1 cellular context compared by ENCODE assay signal in genomic region chr1:59967141-59967697, GRCh38.
TF ChIP-seq lines count a peak whose summit lies in the region.

No MANE protein-coding gene starts in this region.

TF ChIP-seq in K562, 482 proteins besides CTCF, POLR2A, EP300 and RAD21 (continued from another document and continues in another):
- no peak for TF ChIP-seq HES1 (IDR thresholded peaks at IDR 0.05; ENCODE audit: low read depth)
- TF ChIP-seq CCNT2 (IDR thresholded peaks at IDR 0.05; ENCODE audit: borderline replicate concordance, extremely low read depth, insufficient read length, low read depth, low read length), result no peak
- no peak for TF ChIP-seq SUPT5H (IDR thresholded peaks at IDR 0.05)
- TF ChIP-seq PREB (CRISPR knock-in tag; IDR thresholded peaks at IDR 0.05), result no peak
- no peak for TF ChIP-seq MXI1 (IDR thresholded peaks at IDR 0.05; ENCODE audit: low read depth, low read length)
- no peak for TF ChIP-seq ZNF512 (tag; IDR thresholded peaks at IDR 0.05)
- TF ChIP-seq U2AF1 (optimal IDR thresholded peaks at IDR 0.05; ENCODE audit: low read depth, low read length), result no peak
- TF ChIP-seq HOMEZ (CRISPR knock-in tag; IDR thresholded peaks at IDR 0.05), result no peak
- no peak for TF ChIP-seq SP2 (IDR thresholded peaks at IDR 0.05; ENCODE audit: extremely low read depth, low read depth, low read length, poor library complexity, severe bottlenecking)
- peak; percentile 48; the same call in 1 of the 2 replicates for TF ChIP-seq ZNF589 (CRISPR knock-in tag; IDR thresholded peaks at IDR 0.05; ENCODE audit: low read depth)
- no peak for TF ChIP-seq ZNF253 (CRISPR knock-in tag; conservative IDR thresholded peaks at IDR 0.05)
- TF ChIP-seq CBFA2T2 (conservative IDR thresholded peaks at IDR 0.05), result peak; percentile 94
- TF ChIP-seq KDM1A (IDR thresholded peaks at IDR 0.05), result peak; percentile 70 to 71; a peak in 3 of 4 replicates
- no peak for TF ChIP-seq MTF1 (CRISPR knock-in tag; IDR thresholded peaks at IDR 0.05; ENCODE audit: borderline replicate concordance)
- TF ChIP-seq HMG20A (CRISPR knock-in tag; conservative IDR thresholded peaks at IDR 0.05), result no peak
- TF ChIP-seq CBX3 (IDR thresholded peaks at IDR 0.05; ENCODE audit: borderline replicate concordance in 1 of 2, low read length in 2 of 2), result peak in 1 of 2 experiments; percentile 80; a peak in 2 of 3 replicates
- no peak for TF ChIP-seq FOXA1 (IDR thresholded peaks at IDR 0.05; ENCODE audit: borderline replicate concordance)
- TF ChIP-seq CEBPB (tag; IDR thresholded peaks at IDR 0.05), result no peak
- TF ChIP-seq XRCC3 (IDR thresholded peaks at IDR 0.05), result no peak
- no peak for TF ChIP-seq REST (CRISPR knock-in tag; IDR thresholded peaks at IDR 0.05; ENCODE audit: low read depth)
- TF ChIP-seq RB1 (IDR thresholded peaks at IDR 0.05; ENCODE audit: low read depth), result no peak
- TF ChIP-seq ZBTB8A (IDR thresholded peaks at IDR 0.05; ENCODE audit: partially characterized antibody), result no peak
- no peak for TF ChIP-seq ZNF57 (CRISPR knock-in tag; IDR thresholded peaks at IDR 0.05)
- no peak for TF ChIP-seq ZNF407 (IDR thresholded peaks at IDR 0.05; ENCODE audit: low read depth)
- TF ChIP-seq KLF13 (tag; IDR thresholded peaks at IDR 0.05; ENCODE audit: borderline replicate concordance, low read depth), result no peak
- 0 out of 2 replicates have a peak, but pooled peaks have one; percentile 23 for TF ChIP-seq MEF2A (IDR thresholded peaks at IDR 0.05; ENCODE audit: control insufficient read depth, low read depth, low read length)
- no peak for TF ChIP-seq ZKSCAN8 (CRISPR knock-in tag; IDR thresholded peaks at IDR 0.05)
- TF ChIP-seq POLR2AphosphoS2 (IDR thresholded peaks at IDR 0.05; ENCODE audit: low read length), result no peak
- TF ChIP-seq ZNF347 (CRISPR knock-in tag; IDR thresholded peaks at IDR 0.05; ENCODE audit: low read depth), result no peak
- no peak for TF ChIP-seq ZNF140 (CRISPR knock-in tag; IDR thresholded peaks at IDR 0.05)
- TF ChIP-seq ZNF668 (CRISPR knock-in tag; IDR thresholded peaks at IDR 0.05), result no peak
- peak in 1 of 2 experiments; percentile 23; a peak in 1 of 4 replicates for TF ChIP-seq FOXK2 (conservative IDR thresholded peaks at IDR 0.05 in 1 of 2, IDR thresholded peaks at IDR 0.05 in 1 of 2; ENCODE audit: low read depth in 2 of 2)
- no peak for TF ChIP-seq SNRNP70 (optimal IDR thresholded peaks at IDR 0.05; ENCODE audit: low read depth, low read length)
- no peak for TF ChIP-seq GABPB2 (CRISPR knock-in tag; conservative IDR thresholded peaks at IDR 0.05)
- no peak for TF ChIP-seq ELK3 (CRISPR knock-in tag; IDR thresholded peaks at IDR 0.05)
- no peak for TF ChIP-seq SIN3B (IDR thresholded peaks at IDR 0.05; ENCODE audit: low read depth)
- no peak for TF ChIP-seq ZNF717 (CRISPR knock-in tag; IDR thresholded peaks at IDR 0.05)
- no peak for TF ChIP-seq COPS2 (conservative IDR thresholded peaks at IDR 0.05)
- TF ChIP-seq SMAD3 (CRISPR knock-in tag; conservative IDR thresholded peaks at IDR 0.05), result no peak
- no peak for TF ChIP-seq FOXK1 (CRISPR knock-in tag; IDR thresholded peaks at IDR 0.05; ENCODE audit: borderline replicate concordance)
- TF ChIP-seq PHTF2 (CRISPR knock-in tag; IDR thresholded peaks at IDR 0.05), result no peak
- TF ChIP-seq ARID2 (IDR thresholded peaks at IDR 0.05), result no peak
- TF ChIP-seq ZNF232 (CRISPR knock-in tag; IDR thresholded peaks at IDR 0.05), result no peak
- TF ChIP-seq ZNF511 (CRISPR knock-in tag; IDR thresholded peaks at IDR 0.05), result no peak
- no peak for TF ChIP-seq CREM (IDR thresholded peaks at IDR 0.05; ENCODE audit: low read depth)
- TF ChIP-seq NCOA6 (IDR thresholded peaks at IDR 0.05), result no peak
